3 cellular contexts compared by ENCODE assay signal in genomic region chr1:109225248-109226077, GRCh38.
TF ChIP-seq lines count a peak whose summit lies in the region.

No MANE protein-coding gene starts in this region.

TF ChIP-seq in IMR-90, 13 proteins besides CTCF, POLR2A, EP300 and RAD21:
- TF ChIP-seq USF2 (IDR thresholded peaks at IDR 0.05; ENCODE audit: low read depth, low read length) (no peak), RCOR1 (IDR thresholded peaks at IDR 0.05; ENCODE audit: insufficient replicate concordance, low read length) (no peak), CHD1 (IDR thresholded peaks at IDR 0.05; ENCODE audit: low read depth, low read length) (no peak), MXI1 (IDR thresholded peaks at IDR 0.05; ENCODE audit: borderline replicate concordance, low read depth, low read length) (no peak), CEBPB (IDR thresholded peaks at IDR 0.05; ENCODE audit: low read depth, low read length) (no peak), NFE2L2 (IDR thresholded peaks at IDR 0.05; ENCODE audit: low read depth, low read length) (no peak), ELK1 (IDR thresholded peaks at IDR 0.05; ENCODE audit: borderline replicate concordance, low read depth, low read length) (no peak), MAZ (IDR thresholded peaks at IDR 0.05; ENCODE audit: borderline replicate concordance, low read depth, low read length) (no peak), FOS (IDR thresholded peaks at IDR 0.05; ENCODE audit: low read depth, low read length) (no peak), BHLHE40 (IDR thresholded peaks at IDR 0.05; ENCODE audit: low read depth, low read length) (no peak), RFX5 (IDR thresholded peaks at IDR 0.05; ENCODE audit: low read depth, low read length) (no peak), MAFK (IDR thresholded peaks at IDR 0.05; ENCODE audit: low read depth, low read length) (no peak), SMC3 (IDR thresholded peaks at IDR 0.05; ENCODE audit: low read depth, low read length) (no peak)

TF ChIP-seq in K562, 482 proteins besides CTCF, POLR2A, EP300 and RAD21 (continues in another document):
- TF ChIP-seq BCL6 (CRISPR knock-in tag; IDR thresholded peaks at IDR 0.05) (no peak), ZC3H11A (IDR thresholded peaks at IDR 0.05; ENCODE audit: low read depth, low read length) (no peak), SREBF2 (CRISPR knock-in tag; IDR thresholded peaks at IDR 0.05) (no peak), ZNF124 (CRISPR knock-in tag; IDR thresholded peaks at IDR 0.05) (no peak), MYNN (IDR thresholded peaks at IDR 0.05) (no peak), MYNN (CRISPR knock-in tag; IDR thresholded peaks at IDR 0.05) (no peak), ZNF830 (CRISPR knock-in tag; IDR thresholded peaks at IDR 0.05) (no peak), ZKSCAN1 (IDR thresholded peaks at IDR 0.05; ENCODE audit: low read depth, low read length) (no peak), TCFL5 (CRISPR knock-in tag; conservative IDR thresholded peaks at IDR 0.05) (no peak), HIVEP1 (CRISPR knock-in tag; IDR thresholded peaks at IDR 0.05) (no peak), RREB1 (CRISPR knock-in tag; IDR thresholded peaks at IDR 0.05) (no peak), SRSF3 (IDR thresholded peaks at IDR 0.05; ENCODE audit: insufficient read depth, low read length) (no peak)
- TF ChIP-seq, protein P1, sequence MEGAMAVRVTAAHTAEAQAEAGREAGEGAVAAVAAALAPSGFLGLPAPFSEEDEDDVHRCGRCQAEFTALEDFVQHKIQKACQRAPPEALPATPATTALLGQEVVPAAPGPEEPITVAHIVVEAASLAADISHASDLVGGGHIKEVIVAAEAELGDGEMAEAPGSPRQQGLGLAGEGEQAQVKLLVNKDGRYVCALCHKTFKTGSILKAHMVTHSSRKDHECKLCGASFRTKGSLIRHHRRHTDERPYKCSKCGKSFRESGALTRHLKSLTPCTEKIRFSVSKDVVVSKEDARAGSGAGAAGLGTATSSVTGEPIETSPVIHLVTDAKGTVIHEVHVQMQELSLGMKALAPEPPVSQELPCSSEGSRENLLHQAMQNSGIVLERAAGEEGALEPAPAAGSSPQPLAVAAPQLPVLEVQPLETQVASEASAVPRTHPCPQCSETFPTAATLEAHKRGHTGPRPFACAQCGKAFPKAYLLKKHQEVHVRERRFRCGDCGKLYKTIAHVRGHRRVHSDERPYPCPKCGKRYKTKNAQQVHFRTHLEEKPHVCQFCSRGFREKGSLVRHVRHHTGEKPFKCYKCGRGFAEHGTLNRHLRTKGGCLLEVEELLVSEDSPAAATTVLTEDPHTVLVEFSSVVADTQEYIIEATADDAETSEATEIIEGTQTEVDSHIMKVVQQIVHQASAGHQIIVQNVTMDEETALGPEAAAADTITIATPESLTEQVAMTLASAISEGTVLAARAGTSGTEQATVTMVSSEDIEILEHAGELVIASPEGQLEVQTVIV (CRISPR knock-in tag; IDR thresholded peaks at IDR 0.05; ENCODE audit: borderline replicate concordance), result no peak
- TF ChIP-seq, protein P2, sequence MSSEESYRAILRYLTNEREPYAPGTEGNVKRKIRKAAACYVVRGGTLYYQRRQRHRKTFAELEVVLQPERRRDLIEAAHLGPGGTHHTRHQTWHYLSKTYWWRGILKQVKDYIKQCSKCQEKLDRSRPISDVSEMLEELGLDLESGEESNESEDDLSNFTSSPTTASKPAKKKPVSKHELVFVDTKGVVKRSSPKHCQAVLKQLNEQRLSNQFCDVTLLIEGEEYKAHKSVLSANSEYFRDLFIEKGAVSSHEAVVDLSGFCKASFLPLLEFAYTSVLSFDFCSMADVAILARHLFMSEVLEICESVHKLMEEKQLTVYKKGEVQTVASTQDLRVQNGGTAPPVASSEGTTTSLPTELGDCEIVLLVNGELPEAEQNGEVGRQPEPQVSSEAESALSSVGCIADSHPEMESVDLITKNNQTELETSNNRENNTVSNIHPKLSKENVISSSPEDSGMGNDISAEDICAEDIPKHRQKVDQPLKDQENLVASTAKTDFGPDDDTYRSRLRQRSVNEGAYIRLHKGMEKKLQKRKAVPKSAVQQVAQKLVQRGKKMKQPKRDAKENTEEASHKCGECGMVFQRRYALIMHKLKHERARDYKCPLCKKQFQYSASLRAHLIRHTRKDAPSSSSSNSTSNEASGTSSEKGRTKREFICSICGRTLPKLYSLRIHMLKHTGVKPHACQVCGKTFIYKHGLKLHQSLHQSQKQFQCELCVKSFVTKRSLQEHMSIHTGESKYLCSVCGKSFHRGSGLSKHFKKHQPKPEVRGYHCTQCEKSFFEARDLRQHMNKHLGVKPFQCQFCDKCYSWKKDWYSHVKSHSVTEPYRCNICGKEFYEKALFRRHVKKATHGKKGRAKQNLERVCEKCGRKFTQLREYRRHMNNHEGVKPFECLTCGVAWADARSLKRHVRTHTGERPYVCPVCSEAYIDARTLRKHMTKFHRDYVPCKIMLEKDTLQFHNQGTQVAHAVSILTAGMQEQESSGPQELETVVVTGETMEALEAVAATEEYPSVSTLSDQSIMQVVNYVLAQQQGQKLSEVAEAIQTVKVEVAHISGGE (CRISPR knock-in tag; IDR thresholded peaks at IDR 0.05), result no peak

TF ChIP-seq in SK-N-SH treated with all-trans-retinoic acid at 6 μM for 48 hours, 23 proteins besides CTCF, POLR2A, EP300 and RAD21:
- TF ChIP-seq OSR1 (CRISPR knock-in tag; IDR thresholded peaks at IDR 0.05) (no peak), ISL1 (CRISPR knock-in tag; IDR thresholded peaks at IDR 0.05) (no peak), SNAI2 (CRISPR knock-in tag; IDR thresholded peaks at IDR 0.05) (no peak), PPARA (CRISPR knock-in tag; IDR thresholded peaks at IDR 0.05; ENCODE audit: borderline replicate concordance) (no peak), TCF4 (CRISPR knock-in tag; IDR thresholded peaks at IDR 0.05; ENCODE audit: borderline replicate concordance) (no peak), ZC3H10 (CRISPR knock-in tag; IDR thresholded peaks at IDR 0.05) (no peak), ZNF8 (CRISPR knock-in tag; IDR thresholded peaks at IDR 0.05) (no peak), ZNF70 (CRISPR knock-in tag; IDR thresholded peaks at IDR 0.05) (no peak)
